In the genomic region with DNA sequence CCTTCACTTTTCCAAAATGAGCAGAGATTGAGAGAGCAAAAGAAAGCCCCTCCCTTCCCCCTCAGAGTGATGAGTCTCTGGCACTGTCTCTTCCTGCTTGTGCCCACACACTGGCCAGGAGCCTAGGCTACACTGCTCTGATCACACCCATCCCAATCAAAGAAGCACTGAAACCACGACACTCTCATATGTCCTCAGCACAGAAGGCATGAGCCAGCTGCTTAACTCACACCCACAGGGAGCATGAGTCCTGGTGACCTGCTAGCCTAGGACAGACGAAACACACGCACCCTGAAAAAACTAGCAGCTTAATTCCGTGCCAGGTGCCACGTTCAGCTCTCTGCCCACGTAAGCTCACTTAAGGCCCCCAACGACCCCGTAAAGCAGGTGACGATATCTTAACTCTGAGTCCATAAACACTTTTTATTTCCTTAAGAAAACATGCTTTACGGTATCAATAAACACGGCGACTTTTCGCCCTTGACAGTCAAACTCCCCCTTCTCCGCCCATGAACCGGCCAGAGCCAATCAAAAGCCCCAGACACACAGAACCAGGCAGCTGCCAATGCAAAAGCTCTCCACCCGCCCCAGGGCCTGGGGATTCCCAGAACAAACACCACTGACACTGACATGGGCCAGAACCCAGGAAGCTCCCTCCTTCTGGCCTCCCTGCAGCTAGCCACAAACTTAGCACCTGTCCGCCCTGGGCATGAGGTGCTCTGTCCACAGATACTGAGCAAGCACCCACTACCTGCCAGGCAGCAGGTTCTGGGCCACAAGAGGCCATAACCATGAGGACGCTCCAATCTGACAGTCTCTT, we compare ENCODE assay signal across 9 cellular contexts.
A peak's percentile ranks its signal among the peaks of the same experiment; 100 is the strongest.
DNase-seq lines count a peak whose midpoint lies in the region.
"Had no signal": no experiment of that assay in that cellular context is flagged by ENCODE, and none has a peak within 500 bp of the region (broad histone marks: within the 10 kb centered on the region; RNA-seq: fewer than 3 reads in every experiment).

No MANE protein-coding gene starts in this region.

- H3K27ac ChIP-seq in epithelial cell of prostate (peak overlapping the region; percentile 30), mucosa of rectum (ENCODE audit: low read depth in 2 of 2, low read length in 2 of 2) (peak overlapping the region; percentile 82 to 85)

- H3K9ac ChIP-seq in mucosa of rectum (ENCODE audit: low read depth in 1 of 2, low read length in 2 of 2), result peak overlapping the region; percentile 48 to 53

- H3K4me1 ChIP-seq in mucosa of rectum (ENCODE audit: control insufficient read depth in 2 of 2, insufficient read depth in 2 of 2, low read length in 2 of 2), result peaks cover 21 to 24% of the 10 kb centered on the region in 2 donors

- no peaks in the 10 kb centered on the region for H3K27me3 ChIP-seq in mucosa of rectum (ENCODE audit: control insufficient read depth in 2 of 2, insufficient read depth in 2 of 2, low read length in 2 of 2)

- no peaks in the 10 kb centered on the region for H3K9me3 ChIP-seq in mucosa of rectum (ENCODE audit: control insufficient read depth in 2 of 2, low read length in 2 of 2)

- peak; percentile 33 for DNase-seq in Ammon's horn (ENCODE audit: low spot score)
- DNase-seq in NCI-H2196 (lab: John Stamatoyannopoulos, UW; ENCODE audit: unreplicated experiment), result peak; percentile 89
- DNase-seq in epithelial cell of prostate (ENCODE audit: low read depth, low spot score), result no peak
- no peak for DNase-seq in DMS153 (lab: John Stamatoyannopoulos, UW)
- DNase-seq in posterior vena cava (ENCODE audit: low spot score), result no peak
- no peak for DNase-seq in stimulated activated CD4-positive, alpha-beta T cell treated with anti-CD3 and anti-CD28 coated beads, Interleukin-2, amount 100 ng/mL, for 48 hours
- DNase-seq in GM19240 (ENCODE audit: insufficient read length, low spot score), result no peak
- DNase-seq: activated naive CD4-positive, alpha-beta T cell had no signal

- intact Hi-C loops in posterior vena cava (cut with DNase I), result no loop called here

- peak overlapping the region; percentile 40 to 60 for H3K4me3 ChIP-seq in mucosa of rectum (ENCODE audit: low read length in 2 of 2)

- H3K36me3 ChIP-seq in mucosa of rectum (ENCODE audit: control insufficient read depth in 2 of 2, insufficient read depth in 2 of 2, low read length in 2 of 2), result peaks cover 53 to 54% of the 10 kb centered on the region in 2 donors

Comparison
In these comparisons a context has a peak if more than half of its experiments do, and no peak if none do; other contexts are left out.
1. DNase-seq: peak in Ammon's horn (single experiment) and NCI-H2196 (single experiment); none in epithelial cell of prostate (single experiment), DMS153 (single experiment), posterior vena cava (single experiment), stimulated activated CD4-positive, alpha-beta T cell treated with anti-CD3 and anti-CD28 coated beads, Interleukin-2, amount 100 ng/mL, for 48 hours (0 of 2) and GM19240 (single experiment).